ENCODE assay signal across 1 cellular context in the genomic region with DNA sequence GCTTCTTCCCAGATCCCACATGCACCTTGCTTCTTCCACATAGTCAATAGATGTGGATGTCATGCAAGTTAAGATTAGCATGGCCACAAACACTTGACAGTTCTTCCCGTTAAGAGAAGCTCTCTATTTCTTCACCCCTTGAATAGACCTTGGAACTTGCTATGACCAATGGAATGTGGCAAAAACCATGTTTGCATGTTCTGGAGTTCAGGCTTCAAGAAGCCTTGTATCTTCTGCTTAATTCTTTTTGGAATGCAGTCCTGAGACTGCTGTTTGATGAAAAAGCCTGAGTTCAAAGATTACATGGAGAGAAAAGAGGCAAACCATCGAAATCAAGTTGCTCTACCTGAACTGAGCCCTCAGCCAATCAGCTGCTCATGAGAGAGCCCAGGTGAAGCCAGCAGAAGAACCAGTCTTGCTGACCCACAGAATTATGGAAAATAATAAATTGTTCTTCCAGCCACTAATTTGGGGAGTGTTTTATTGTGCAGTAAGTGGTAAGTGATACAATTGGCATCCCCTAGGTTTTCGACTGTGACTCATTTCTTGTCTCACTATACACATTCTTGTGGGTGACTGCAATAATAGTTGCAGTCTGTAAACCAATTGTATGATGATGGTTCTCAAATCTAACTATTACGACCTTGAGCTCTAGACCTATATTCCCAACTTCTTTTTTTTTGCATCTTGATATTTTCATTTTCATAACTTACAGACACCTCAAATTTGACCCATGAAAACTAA.
TF ChIP-seq lines count a peak whose summit lies in the region.

No MANE protein-coding gene starts in this region.

TF ChIP-seq in SK-N-SH, 30 proteins besides CTCF, POLR2A, EP300 and RAD21 (continued from another document):
- TF ChIP-seq NFIC (IDR thresholded peaks at IDR 0.05; ENCODE audit: borderline replicate concordance) (0 out of 2 replicates have a peak, but pooled peaks have one; percentile 9), TCF12 (IDR thresholded peaks at IDR 0.05) (0 out of 2 replicates have a peak, but pooled peaks have one; percentile 13)
